ENCODE assay signal across 8 cellular contexts in the genomic region with DNA sequence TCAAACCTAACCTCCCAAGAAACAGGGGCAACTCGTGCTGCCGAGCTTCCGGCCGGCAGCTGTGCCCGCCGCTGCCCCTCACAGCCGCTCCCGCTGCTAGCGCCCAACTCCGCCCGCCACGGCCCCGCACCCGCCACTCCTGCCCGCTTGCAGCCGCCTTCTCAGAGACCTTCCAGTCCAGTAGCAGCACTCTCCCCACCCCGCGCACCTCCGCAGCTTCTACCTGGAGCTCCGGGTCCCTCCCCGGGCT. TPM values are rescaled to one million over a fixed set of nuclear protein-coding genes. Genes with fewer than 3 reads are reported as not detected.
DNase-seq lines count a peak whose midpoint lies in the region; ATAC-seq and TF ChIP-seq lines count a peak whose summit lies in the region.

No MANE protein-coding gene starts in this region.

- ATAC-seq in GM21381 (IDR thresholded peaks at IDR 0.05; ENCODE audit: unreplicated experiment): peak; percentile 23
- ATAC-seq in body of pancreas: peak; percentile 45

- CTCF ChIA-PET in Calu3 (lab: Charles Lee): interaction anchor here (0.7 to 1.7 kb wide), 6 partner anchors 11 to 780 kb away, joined by 3 to 6 read pairs (median 4); partner anchors contain the start of genes EIF5B, LIPT1 and TSGA10

- H3K9me3 ChIP-seq in HUES6 (ENCODE audit: control insufficient read depth, insufficient read depth, low read depth, low read length): peaks cover 4% of the 10 kb centered on the region; the same call in 1 of the 2 replicates
- H3K9me3 ChIP-seq in body of pancreas: no peaks in the 10 kb centered on the region

- peaks cover 16% of the 10 kb centered on the region for H3K9me3 Mint-ChIP-seq in Calu3 (ENCODE audit: low read depth, unreplicated experiment)

- H3K27me3 ChIP-seq in HUES6 (ENCODE audit: control insufficient read depth, insufficient read depth, low read length) (no peaks in the 10 kb centered on the region), body of pancreas (no peaks in the 10 kb centered on the region)

- H3K27me3 Mint-ChIP-seq in Calu3 (ENCODE audit: unreplicated experiment): no peaks in the 10 kb centered on the region

- H3K27ac ChIP-seq in HUES6 (ENCODE audit: low read depth, low read length): peak overlapping the region; percentile 58; the same call in 1 of the 2 replicates
- peak overlapping the region; percentile 88 to 97 (median 96) for H3K27ac ChIP-seq in body of pancreas
- H3K27ac ChIP-seq in urinary bladder (ENCODE audit: low read depth): peak overlapping the region; percentile 38

- BruUV-seq in Calu3 (replicated peaks; lab: Mats Ljungman, UMichigan): no TSS peak

- H3K4me1 Mint-ChIP-seq in Calu3 (ENCODE audit: low read depth, unreplicated experiment): no peaks in the 10 kb centered on the region

- TF ChIP-seq CTCF in Calu3 (IDR thresholded peaks at IDR 0.05; ENCODE audit: unreplicated experiment) (no peak), body of pancreas (IDR thresholded peaks at IDR 0.05) (no peak), lower leg skin (IDR thresholded peaks at IDR 0.05) (no peak)

- intact Hi-C loops in Calu3 (cut with micrococcal nuclease; ENCODE audit: unreplicated experiment) (no loop called here), body of pancreas (cut with DNase I) (no loop called here), lower leg skin (cut with DNase I; ENCODE audit: low total_unique reads) (no loop called here)

- TF ChIP-seq POLR2A in body of pancreas (IDR thresholded peaks at IDR 0.05) (peak in 1 of 3 donors; percentile 85), lower leg skin (IDR thresholded peaks at IDR 0.05) (no peak)

- H3K4me3 ChIP-seq in HUES6 (ENCODE audit: low read depth, low read length): peak overlapping the region; percentile 84
- peak overlapping the region; percentile 64 to 94 for H3K4me3 ChIP-seq in body of pancreas
- H3K4me3 ChIP-seq in lower leg skin (ENCODE audit: low read depth, poor library complexity, severe bottlenecking): peak overlapping the region; percentile 75
- H3K4me3 ChIP-seq in urinary bladder (ENCODE audit: low read depth, low read length): peak overlapping the region; percentile 64

- no peaks in the 10 kb centered on the region for H3K36me3 ChIP-seq in HUES6 (ENCODE audit: control insufficient read depth, insufficient read depth, low read length)
- H3K36me3 ChIP-seq in body of pancreas (replicated peaks in 1 of 2; ENCODE audit: insufficient read depth in 1 of 2, low read depth in 2 of 2): no peaks in the 10 kb centered on the region
- H3K36me3 ChIP-seq in urinary bladder (ENCODE audit: insufficient read depth): no peaks in the 10 kb centered on the region

- no peaks in the 10 kb centered on the region for H3K4me1 ChIP-seq in HUES6 (ENCODE audit: control insufficient read depth, insufficient read depth, low read length)
- peaks cover 15% of the 10 kb centered on the region for H3K4me1 ChIP-seq in body of pancreas
- H3K4me1 ChIP-seq in urinary bladder (ENCODE audit: insufficient read depth): no peaks in the 10 kb centered on the region

- 1% methylated on average over 16 to 21 of the region's 21 CpGs for WGBS in body of pancreas, 2 donors
- 2% methylated on average over 21 of the region's 21 CpGs; no CpG with 5 or more reads in 1 of the 2 donors for WGBS in lower leg skin, 2 donors
- under 1% methylated on average over 21 of the region's 21 CpGs for WGBS in urinary bladder

- H3K4me3 Mint-ChIP-seq in Calu3 (ENCODE audit: low read depth, unreplicated experiment): peak overlapping the region; percentile 95

- H3K36me3 Mint-ChIP-seq in Calu3 (ENCODE audit: insufficient read depth, unreplicated experiment): peaks cover 29% of the 10 kb centered on the region

- peak overlapping the region; percentile 58 for H3K9ac ChIP-seq in HUES6 (ENCODE audit: low read length)

- no peak for DNase-seq in Calu3
- DNase-seq in body of pancreas: no peak
- no peak for DNase-seq in lower leg skin (ENCODE audit: low spot score in 2 of 2)
- no peak for DNase-seq in dedifferentiated amniotic fluid mesenchymal stem cell (ENCODE audit: extremely low spot score)
- DNase-seq in NCI-H146 (lab: John Stamatoyannopoulos, UW): no peak

- peak overlapping the region; percentile 97 for H3K27ac Mint-ChIP-seq in Calu3 (ENCODE audit: unreplicated experiment)

RNA-seq across cellular contexts. Expression of gene C2orf15, which starts 0.7 kb away (rescaled TPM):
- 6.9 and 7.7 TPM in 2 replicates for total RNA-seq in Calu3 (2022)
- 1 to 10 TPM in 1 of 2 donors, not detected in 1; 3.9 TPM for total RNA-seq in body of pancreas
- total RNA-seq in lower leg skin: 1 to 10 TPM; 1.2 to 4.2 (median 2.7) TPM
- total RNA-seq in urinary bladder: 1.5 TPM
- 0.60 TPM for polyA plus RNA-seq in urinary bladder

RNA-seq across cellular contexts. Expression of gene TSGA10, which starts 14.0 kb away (rescaled TPM):
- total RNA-seq in Calu3 (2022): 14.2 and 16.1 TPM in 2 replicates
- total RNA-seq in body of pancreas: 10 to 100 TPM; 15.0 to 17.1 TPM
- total RNA-seq in lower leg skin: 10 to 100 TPM in 2 of 4 donors, 1 to 10 TPM in 2; 7.0 to 12.6 (median 10.8) TPM
- 12.2 TPM for total RNA-seq in urinary bladder
- 2.5 TPM for polyA plus RNA-seq in urinary bladder

RNA-seq across cellular contexts. Expression of gene LIPT1, which starts 14.0 kb away (rescaled TPM):
- total RNA-seq in Calu3 (2022) (10.4 and 14.1 TPM in 2 replicates), body of pancreas (10 to 100 TPM in 1 of 2 donors, 1 to 10 TPM in 1; 2.1 to 12.9 TPM), lower leg skin (1 to 10 TPM; 3.3 to 9.8 (median 5.7) TPM), urinary bladder (13.6 TPM)
- polyA plus RNA-seq in urinary bladder: 9.0 TPM

RNA-seq across cellular contexts. Expression of gene MITD1, which starts 40.1 kb away (rescaled TPM):
- total RNA-seq in Calu3 (2022): 28.6 and 29.9 TPM in 2 replicates
- total RNA-seq in body of pancreas: 10 to 100 TPM in 1 of 2 donors, 1 to 10 TPM in 1; 4.9 to 15.8 TPM
- total RNA-seq in lower leg skin: 10 to 100 TPM; 14.5 to 32.4 (median 25.4) TPM
- total RNA-seq in urinary bladder: 31.6 TPM
- 32.1 TPM for polyA plus RNA-seq in urinary bladder

RNA-seq across cellular contexts. Expression of gene MRPL30, which starts 40.2 kb away (rescaled TPM):
- total RNA-seq in Calu3 (2022) (38.8 and 39.0 TPM in 2 replicates), body of pancreas (10 to 100 TPM in 1 of 2 donors, 1 to 10 TPM in 1; 6.9 to 17.6 TPM), lower leg skin (10 to 100 TPM; 26.6 to 33.0 (median 30.0) TPM), urinary bladder (46.3 TPM)
- polyA plus RNA-seq in urinary bladder: 17.9 TPM

Comparison
In these comparisons a context has a peak if more than half of its experiments do, and no peak if none do; other contexts are left out.
1. H3K27ac ChIP-seq: peak in every context shown above with its lines; median percentile 96 in body of pancreas; 58 in HUES6; 38 in urinary bladder.